In the genomic region with DNA sequence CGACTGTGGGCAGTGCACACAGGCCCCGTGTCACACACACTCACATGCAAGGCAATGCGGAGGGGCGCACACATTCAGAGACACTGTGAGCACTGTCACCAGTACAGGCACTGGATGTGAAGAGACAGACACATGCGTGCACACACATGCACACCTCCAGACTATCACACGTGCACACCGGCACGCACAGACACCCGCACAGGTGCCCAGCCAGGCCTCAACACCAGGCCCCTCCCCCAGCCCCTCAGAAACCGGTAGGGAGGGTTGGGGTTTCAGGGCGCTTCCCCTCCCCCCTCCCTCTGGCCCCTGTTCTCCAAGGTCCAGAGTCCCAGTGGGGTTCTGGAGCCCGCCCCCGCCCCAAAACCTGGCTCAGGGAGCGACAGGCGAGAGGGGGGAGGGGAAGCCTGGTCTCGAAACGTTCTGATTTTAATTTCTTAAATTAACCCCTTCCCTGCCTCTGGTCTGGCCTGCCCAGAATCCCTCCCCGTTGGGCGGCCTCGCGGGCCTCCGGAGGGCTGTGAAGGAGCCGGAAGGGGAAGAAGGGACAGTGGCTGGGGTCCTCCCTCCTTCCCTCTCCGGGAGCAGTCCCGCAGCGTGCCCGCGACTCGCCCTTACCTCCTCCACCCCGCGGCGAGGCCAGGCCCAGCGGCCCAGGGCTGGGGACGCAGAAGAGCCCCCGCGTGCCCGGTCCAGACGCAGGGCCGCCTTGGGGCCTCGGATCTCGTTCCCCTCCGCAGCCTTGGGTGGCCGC, we compare ENCODE assay signal across 7 cellular contexts. TPM values are rescaled to one million over a fixed set of nuclear protein-coding genes. Genes with fewer than 3 reads are reported as not detected.
A peak's percentile ranks its signal among the peaks of the same experiment; 100 is the strongest.
DNase-seq lines count a peak whose midpoint lies in the region; ATAC-seq and TF ChIP-seq lines count a peak whose summit lies in the region.

No MANE protein-coding gene starts in this region.

- WGBS in H9 (ENCODE audit: extremely low coverage, insufficient read length, low lambda C conversion rate): no CpG with 5 or more reads among the region's 43 CpGs

- H3K18ac ChIP-seq in H9 (ENCODE audit: insufficient read length, low read depth, low read length): no peak overlapping the region

- H3K9me3 Mint-ChIP-seq in H9 (no peaks in the 10 kb centered on the region), immature natural killer cell (no peaks in the 10 kb centered on the region)
- no peaks in the 10 kb centered on the region for H3K9me3 Mint-ChIP-seq in stimulated activated memory B cell treated with anti-CD40 and anti-IgM and Interleukin-4, amounts not matched to agents 10 μg/mL and 1 μg/mL and 100 μg/mL, for 72 hours

- H3T11ph ChIP-seq in H9 (ENCODE audit: low read length): no peak overlapping the region

- no peak overlapping the region for H2BK12ac ChIP-seq in H9 (ENCODE audit: insufficient read length, low read depth, low read length)

- H3K27ac Mint-ChIP-seq in H9: 0 out of 7 replicates have a peak overlapping the region, but pooled peaks of 1 of the 3 experiments have one; percentile 27
- H3K27ac Mint-ChIP-seq in immature natural killer cell: peak overlapping the region in 3 of 6 donors; percentile 42 to 83 (median 46)
- peak overlapping the region; percentile 79 for H3K27ac Mint-ChIP-seq in stimulated activated memory B cell treated with anti-CD40 and anti-IgM and Interleukin-4, amounts not matched to agents 10 μg/mL and 1 μg/mL and 100 μg/mL, for 72 hours

- no peak overlapping the region for H2AK5ac ChIP-seq in H9 (ENCODE audit: insufficient read length, low read length)

- peak overlapping the region; percentile 79 to 81 for H3K4me3 ChIP-seq in ascending aorta

- no peaks in the 10 kb centered on the region for H4K20me1 ChIP-seq in H9 (ENCODE audit: control insufficient read depth, insufficient read depth, insufficient read length)

- H3K23ac ChIP-seq in H9 (ENCODE audit: insufficient read length, low read depth, low read length): no peak overlapping the region

- H3K4me1 Mint-ChIP-seq in H9 (peaks cover 19 to 24% of the 10 kb centered on the region in 2 experiments), immature natural killer cell (peaks cover 19% of the 10 kb centered on the region in 2 donors)
- H3K4me1 Mint-ChIP-seq in stimulated activated memory B cell treated with anti-CD40 and anti-IgM and Interleukin-4, amounts not matched to agents 10 μg/mL and 1 μg/mL and 100 μg/mL, for 72 hours: peaks cover 41% of the 10 kb centered on the region

- no peak overlapping the region for H2BK15ac ChIP-seq in H9 (ENCODE audit: low read depth, low read length)

- no peaks in the 10 kb centered on the region; a peak in 1 of 7 replicates for H3K36me3 Mint-ChIP-seq in H9 (ENCODE audit: insufficient read depth in 1 of 3, low read depth in 3 of 3)
- H3K36me3 Mint-ChIP-seq in immature natural killer cell: peaks cover 0 to 10% (median 4%) of the 10 kb centered on the region in 3 donors
- H3K36me3 Mint-ChIP-seq in stimulated activated memory B cell treated with anti-CD40 and anti-IgM and Interleukin-4, amounts not matched to agents 10 μg/mL and 1 μg/mL and 100 μg/mL, for 72 hours: peaks cover 15% of the 10 kb centered on the region

- DNase-seq in H9: no peak
- peak; percentile 15 for DNase-seq in MV-4-11 (lab: John Stamatoyannopoulos, UW)
- peak in 1 of 2 donors; percentile 60 for DNase-seq in ascending aorta (ENCODE audit: low spot score in 2 of 2)
- DNase-seq in immature natural killer cell: no peak
- DNase-seq in NCI-H446 (lab: John Stamatoyannopoulos, UW): no peak

- TF ChIP-seq CTCF in H9 (conservative IDR thresholded peaks at IDR 0.05) (no peak), ascending aorta (IDR thresholded peaks at IDR 0.05) (peak in 1 of 3 experiments; percentile 3)

- peak overlapping the region; percentile 81 for H3K14ac ChIP-seq in H9 (ENCODE audit: insufficient read depth, low read length)

- H3K27me3 ChIP-seq in H9 (ENCODE audit: insufficient read depth, low read length): peaks cover 2% of the 10 kb centered on the region; the same call in 1 of the 2 replicates
- no peaks in the 10 kb centered on the region for H3K27me3 ChIP-seq in ascending aorta

- H2AFZ ChIP-seq in H9 (ENCODE audit: low read length): no peak overlapping the region

- H3K4ac ChIP-seq in H9 (ENCODE audit: low read depth, low read length): no peak overlapping the region

- H3K4me1 ChIP-seq in H9 (ENCODE audit: insufficient read depth, low read length): peaks cover 3% of the 10 kb centered on the region; the same call in 1 of the 2 replicates
- peaks cover 2 to 3% of the 10 kb centered on the region in 2 donors for H3K4me1 ChIP-seq in ascending aorta

- H2BK5ac ChIP-seq in H9 (ENCODE audit: insufficient read length, low read length): no peak overlapping the region

- H3K27ac ChIP-seq in H9 (ENCODE audit: insufficient read length, low read depth, low read length): no peak overlapping the region
- no peak overlapping the region for H3K27ac ChIP-seq in ascending aorta

- H3K4me2 ChIP-seq in H9 (ENCODE audit: insufficient read depth, insufficient read length, low read length): peak overlapping the region; percentile 89

- H3K27me3 Mint-ChIP-seq in H9 (ENCODE audit: low read depth) (peaks cover 39% of the 10 kb centered on the region), immature natural killer cell (ENCODE audit: low read depth in 3 of 3) (peaks cover 0 to 10% (median 6%) of the 10 kb centered on the region in 3 donors)
- H3K27me3 Mint-ChIP-seq in stimulated activated memory B cell treated with anti-CD40 and anti-IgM and Interleukin-4, amounts not matched to agents 10 μg/mL and 1 μg/mL and 100 μg/mL, for 72 hours: no peaks in the 10 kb centered on the region

- peaks cover 15% of the 10 kb centered on the region for H3K23me2 ChIP-seq in H9 (ENCODE audit: insufficient read length, low read depth, low read length, poor library complexity, severe bottlenecking)

- H4K8ac ChIP-seq in H9 (replicated peaks; ENCODE audit: insufficient read length, low read depth, low read length): no peak overlapping the region

- H2BK120ac ChIP-seq in H9 (ENCODE audit: low read depth, low read length, poor library complexity, severe bottlenecking): no peak overlapping the region

- peak; percentile 22 for ATAC-seq in GM18502 (IDR thresholded peaks at IDR 0.05; ENCODE audit: poor library complexity, unreplicated experiment)
- ATAC-seq in stimulated activated memory B cell treated with anti-CD40 and anti-IgM and Interleukin-4, amounts not matched to agents 10 μg/mL and 1 μg/mL and 100 μg/mL, for 72 hours: peak; percentile 21

- no peak overlapping the region for H3K56ac ChIP-seq in H9 (ENCODE audit: insufficient read length, low read depth, low read length)

- peaks cover 3% of the 10 kb centered on the region for H3K79me1 ChIP-seq in H9 (ENCODE audit: insufficient read depth, low read depth, low read length, poor library complexity, severe bottlenecking)

- H3K4me3 Mint-ChIP-seq in H9 (peak overlapping the region; percentile 77 to 88), immature natural killer cell (peak overlapping the region; percentile 79 to 85 (median 82))
- H3K4me3 Mint-ChIP-seq in stimulated activated memory B cell treated with anti-CD40 and anti-IgM and Interleukin-4, amounts not matched to agents 10 μg/mL and 1 μg/mL and 100 μg/mL, for 72 hours: peak overlapping the region; percentile 69

- peaks cover 3% of the 10 kb centered on the region; the same call in 1 of the 2 replicates for H3K79me2 ChIP-seq in H9 (ENCODE audit: insufficient read depth, low read length)

- peak overlapping the region; percentile 62 for H3K9ac ChIP-seq in H9 (ENCODE audit: extremely low read depth, insufficient read length, low read length)

- no peak overlapping the region for H2BK20ac ChIP-seq in H9 (ENCODE audit: low read depth, low read length, poor library complexity, severe bottlenecking)

- H3K9me3 ChIP-seq in H9 (ENCODE audit: control insufficient read depth, low read depth, low read length) (no peaks in the 10 kb centered on the region), ascending aorta (no peaks in the 10 kb centered on the region)

- intact Hi-C loops in ascending aorta (cut with DNase I): no loop called here

- no peaks in the 10 kb centered on the region for H3K36me3 ChIP-seq in ascending aorta

- H4K5ac ChIP-seq in H9 (ENCODE audit: insufficient read length, low read depth, low read length): no peak overlapping the region

- H4K91ac ChIP-seq in H9 (ENCODE audit: insufficient read length, low read depth, low read length): no peak overlapping the region

RNA-seq across cellular contexts. Expression of a gene that starts 0.6 kb away (rescaled TPM):
- total RNA-seq in H9 (2021) (15.4 and 16.2 TPM in 2 replicates), ascending aorta (5.2 TPM)
- 1 to 10 TPM in 1 of 3 donors, under 1 TPM in 1, not detected in 1; 0.40 to 1.2 TPM for polyA plus RNA-seq in immature natural killer cell

RNA-seq across cellular contexts. Expression of a gene that starts 9.6 kb away (rescaled TPM):
- total RNA-seq in H9 (2021): 0.85 and 1.2 TPM in 2 replicates
- total RNA-seq in ascending aorta: not detected
- not detected for polyA plus RNA-seq in immature natural killer cell

RNA-seq across cellular contexts. Expression of a gene that starts 49.6 kb away (rescaled TPM):
- total RNA-seq in H9 (2021) (500 and 529 TPM in 2 replicates), ascending aorta (226 TPM)
- 100 to 1,000 TPM; 240 to 379 (median 277) TPM for polyA plus RNA-seq in immature natural killer cell

RNA-seq across cellular contexts. Expression of a gene that starts 50.7 kb away (rescaled TPM):
- 9.6 and 11.1 TPM in 2 replicates for total RNA-seq in H9 (2021)
- 77.0 TPM for total RNA-seq in ascending aorta
- polyA plus RNA-seq in immature natural killer cell: 10 to 100 TPM; 34.1 to 70.2 (median 62.6) TPM
